Comparison of ENCODE assay signal across 25 cellular contexts in genomic region chr3:72462611-72463011, GRCh38. TPM values are rescaled to one million over a fixed set of nuclear protein-coding genes. Genes with fewer than 3 reads are reported as not detected.
DNase-seq lines count a peak whose midpoint lies in the region; ATAC-seq, FAIRE-seq and TF ChIP-seq lines count a peak whose summit lies in the region.
"Had no signal": no experiment of that assay in that cellular context is flagged by ENCODE, and none has a peak within 500 bp of the region (broad histone marks: within the 10 kb centered on the region; RNA-seq: fewer than 3 reads in every experiment).

No MANE protein-coding gene starts in this region.

- peak in 1 of 2 donors; percentile 62 for ATAC-seq in left cardiac atrium
- ATAC-seq: activated CD8-positive, alpha-beta T cell treated with anti-CD3 and anti-CD28 coated beads, Interleukin-2, amount 10 ng/mL, durations not matched to agents 7 days and 5 days; stimulated activated naive CD8-positive, alpha-beta T cell treated with anti-CD3 and anti-CD28 coated beads, Interleukin-15, Interleukin-2, amounts not matched to agents 100 U/mL and 50 U/mL, for 24 hours had no signal

- no peak for FAIRE-seq in small intestine (lab: Jason Lieb, UNC)
- FAIRE-seq: A204.1, frontal cortex, urothelium cell line had no signal

- H3K4me3 ChIP-seq in small intestine (ENCODE audit: low read depth in 1 of 2, low read length in 2 of 2) = no peak overlapping the region
- no peak overlapping the region for H3K4me3 ChIP-seq in vagina
- H3K4me3 ChIP-seq: adrenal gland, GM23248 had no signal

- 35 to 44% (median 41%) methylated on average over 5 of the region's 5 CpGs for WGBS in small intestine, 3 donors

- no peak overlapping the region for H3K27ac ChIP-seq in small intestine (ENCODE audit: low read depth in 1 of 2, low read length in 1 of 2)
- H3K27ac ChIP-seq in vagina = no peak overlapping the region
- H3K27ac ChIP-seq: adrenal gland, GM23248 had no signal

- TF ChIP-seq CTCF in vagina (IDR thresholded peaks at IDR 0.05) = no peak

- intact Hi-C loops in left cardiac atrium (cut with DNase I) = no loop called here
- intact Hi-C loops in vagina (cut with DNase I) = no loop called here

- H3K36me3 ChIP-seq in small intestine (ENCODE audit: control insufficient read depth in 2 of 2, insufficient read depth in 2 of 2, low read length in 2 of 2) (no peaks in the 10 kb centered on the region), vagina (no peaks in the 10 kb centered on the region)
- H3K36me3 ChIP-seq: adrenal gland had no signal

- no peaks in the 10 kb centered on the region for H3K4me1 ChIP-seq in small intestine (ENCODE audit: control insufficient read depth in 2 of 2, insufficient read depth in 1 of 2, low read depth in 1 of 2, low read length in 1 of 2)
- peaks cover 6% of the 10 kb centered on the region for H3K4me1 ChIP-seq in vagina
- H3K4me1 ChIP-seq: adrenal gland had no signal

- H3K9me3 ChIP-seq in small intestine (ENCODE audit: control insufficient read depth, low read depth) (no peaks in the 10 kb centered on the region), vagina (no peaks in the 10 kb centered on the region)
- H3K9me3 ChIP-seq: adrenal gland had no signal

- no peak for TF ChIP-seq POLR2A in vagina (IDR thresholded peaks at IDR 0.05)

- H3K27me3 ChIP-seq in small intestine (ENCODE audit: control insufficient read depth in 2 of 2, insufficient read depth in 2 of 2, low read length in 2 of 2) (no peaks in the 10 kb centered on the region), vagina (no peaks in the 10 kb centered on the region)
- H3K27me3 ChIP-seq: adrenal gland had no signal

- DNase-seq in NCI-H82 (lab: John Stamatoyannopoulos, UW) (peak; percentile 60), NCI-H82 treated with DMSO at 0.1 percent for 48 hours (lab: John Stamatoyannopoulos, UW; ENCODE audit: unreplicated experiment) (no peak), left cardiac atrium (peak; percentile 55), myocyte (ENCODE audit: low read depth) (peak; percentile 94), small intestine (peak; percentile 25), HCEC 1CT (no peak), vagina (ENCODE audit: extremely low spot score in 2 of 2) (no peak)
- DNase-seq in stimulated activated CD4-positive, alpha-beta T cell treated with anti-CD3 and anti-CD28 coated beads, Interleukin-4, amount 100 ng/mL, for 4 hours = no peak
- DNase-seq: activated CD8-positive, alpha-beta T cell treated with anti-CD3 and anti-CD28 coated beads, Interleukin-2, amount 10 ng/mL, durations not matched to agents 7 days and 5 days; activated naive CD4-positive, alpha-beta T cell treated with anti-CD3 and anti-CD28 coated beads, Interleukin-2, amount 10 ng/mL, durations not matched to agents 7 days and 5 days; Calu3; CD4-positive, CD25-positive, alpha-beta regulatory T cell; DND-41; GF-D8; GM23248; hippocampal formation; mesenchymal stem cell; NCI-H187; NCI-H510A treated with DMSO at 0.1 percent for 48 hours; SHP77; stimulated activated naive CD8-positive, alpha-beta T cell treated with anti-CD3 and anti-CD28 coated beads, Interleukin-15, Interleukin-2, amounts not matched to agents 100 U/mL and 50 U/mL, for 24 hours had no signal

RNA-seq across cellular contexts. Expression of gene RYBP, which starts 16.2 kb away (rescaled TPM):
- total RNA-seq in left cardiac atrium = 10 to 100 TPM in 1 of 2 donors, 1 to 10 TPM in 1; 8.7 to 10.3 TPM
- total RNA-seq in myocyte = 4.8 and 5.9 TPM in 2 replicates
- 8.0 TPM for polyA plus RNA-seq in myocyte (2012)
- polyA plus RNA-seq in small intestine = 1 to 10 TPM; 7.2 to 7.6 (median 7.4) TPM
- total RNA-seq in vagina = 13.0 TPM

Comparison
In these comparisons a context has a peak if more than half of its experiments do, and no peak if none do; other contexts are left out.
1. DNase-seq: peak in NCI-H82 (single experiment), left cardiac atrium (single experiment), myocyte (single experiment) and small intestine (single experiment); none in NCI-H82 treated with DMSO at 0.1 percent for 48 hours (single experiment), stimulated activated CD4-positive, alpha-beta T cell treated with anti-CD3 and anti-CD28 coated beads, Interleukin-4, amount 100 ng/mL, for 4 hours (0 of 2), HCEC 1CT (single experiment) and vagina (0 of 2).